In the genomic region with DNA sequence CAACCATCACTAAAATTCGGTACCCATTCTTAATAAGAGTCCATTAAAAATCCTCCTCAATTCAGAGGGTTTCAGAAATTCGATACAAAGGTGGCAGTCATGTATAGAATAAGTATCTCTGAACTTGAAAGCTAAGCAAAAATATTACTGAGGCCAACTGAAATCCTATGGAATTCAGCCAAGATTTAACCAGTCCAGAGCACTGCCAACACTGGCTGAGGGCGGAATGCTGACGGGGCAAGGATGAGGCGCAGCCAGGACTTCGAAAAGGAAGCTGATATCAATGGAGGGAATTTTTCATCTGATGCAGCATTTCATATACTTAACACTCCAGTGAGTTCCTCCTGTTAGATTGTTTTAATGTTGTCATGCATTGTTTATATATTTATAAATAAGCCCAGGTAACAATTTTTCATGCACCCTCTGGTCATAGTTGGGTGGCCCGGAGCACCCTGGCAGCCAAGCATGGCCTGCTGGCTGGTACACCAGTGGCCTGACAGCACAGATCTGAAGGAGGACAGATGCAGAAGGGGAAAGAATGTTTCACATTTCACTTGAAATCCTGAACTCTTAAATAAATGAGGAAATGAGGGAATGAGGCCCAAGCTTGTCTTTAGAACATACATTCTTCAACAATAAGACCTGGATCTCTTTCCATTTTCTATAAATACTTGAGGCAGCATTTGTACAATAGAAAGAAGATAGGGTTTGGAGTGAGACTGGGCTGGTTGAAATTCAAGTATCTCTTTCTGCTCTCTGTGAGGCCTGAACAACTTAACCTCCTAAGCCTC, we compare ENCODE assay signal across 13 cellular contexts. TPM values are rescaled to one million over a fixed set of nuclear protein-coding genes. Genes with fewer than 3 reads are reported as not detected.
DNase-seq lines count a peak whose midpoint lies in the region; ATAC-seq and TF ChIP-seq lines count a peak whose summit lies in the region.
"Had no signal": no experiment of that assay in that cellular context is flagged by ENCODE, and none has a peak within 500 bp of the region (broad histone marks: within the 10 kb centered on the region; RNA-seq: fewer than 3 reads in every experiment).

No MANE protein-coding gene starts in this region.

- peaks cover 15 to 56% of the 10 kb centered on the region in 2 donors for H3K4me1 ChIP-seq in adrenal gland (replicated peaks in 1 of 2)
- peaks cover 25% of the 10 kb centered on the region for H3K4me1 ChIP-seq in foreskin keratinocyte

- 43 to 66% (median 52%) methylated on average over 7 of the region's 7 CpGs for WGBS in adrenal gland, 4 donors

- peak overlapping the region; percentile 53 for H3K27ac Mint-ChIP-seq in HFFc6
- H3K27ac Mint-ChIP-seq in stimulated activated memory B cell treated with anti-CD40 and anti-IgM and Interleukin-4, amounts not matched to agents 10 μg/mL and 1 μg/mL and 100 μg/mL, for 72 hours, result no peak overlapping the region
- H3K27ac Mint-ChIP-seq: stimulated activated effector memory CD8-positive, alpha-beta T cell treated with anti-CD3 and anti-CD28 coated beads, Interleukin-12 subunit alpha, Interleukin-12 subunit beta, amount 100 ng/mL, for 72 hours had no signal

- ATAC-seq in foreskin keratinocyte (peak; percentile 24), omental fat pad (ENCODE audit: low FRiP score) (peak; percentile 70), HG03095 (IDR thresholded peaks at IDR 0.05; ENCODE audit: unreplicated experiment) (no peak), GM19397 (IDR thresholded peaks at IDR 0.05; ENCODE audit: unreplicated experiment) (no peak)
- no peak for ATAC-seq in stimulated activated memory B cell treated with anti-CD40 and anti-IgM and Interleukin-4, amounts not matched to agents 10 μg/mL and 1 μg/mL and 100 μg/mL, for 72 hours
- ATAC-seq: gastroesophageal sphincter; stimulated activated effector memory CD8-positive, alpha-beta T cell treated with anti-CD3 and anti-CD28 coated beads, Interleukin-12 subunit alpha, Interleukin-12 subunit beta, amount 100 ng/mL, for 72 hours; T-cell had no signal

- H3K36me3 ChIP-seq in adrenal gland (replicated peaks in 1 of 2), result no peaks in the 10 kb centered on the region
- H3K36me3 ChIP-seq: gastroesophageal sphincter had no signal

- H3K36me3 Mint-ChIP-seq in HFFc6 (ENCODE audit: low read depth), result 0 out of 2 replicates have a peak, but pooled peaks cover 11% of the 10 kb centered on the region
- no peaks in the 10 kb centered on the region for H3K36me3 Mint-ChIP-seq in stimulated activated memory B cell treated with anti-CD40 and anti-IgM and Interleukin-4, amounts not matched to agents 10 μg/mL and 1 μg/mL and 100 μg/mL, for 72 hours
- H3K36me3 Mint-ChIP-seq: stimulated activated effector memory CD8-positive, alpha-beta T cell treated with anti-CD3 and anti-CD28 coated beads, Interleukin-12 subunit alpha, Interleukin-12 subunit beta, amount 100 ng/mL, for 72 hours; T-cell had no signal

- no peaks in the 10 kb centered on the region for H3K9me3 Mint-ChIP-seq in HFFc6
- H3K9me3 Mint-ChIP-seq in stimulated activated memory B cell treated with anti-CD40 and anti-IgM and Interleukin-4, amounts not matched to agents 10 μg/mL and 1 μg/mL and 100 μg/mL, for 72 hours, result no peaks in the 10 kb centered on the region
- H3K9me3 Mint-ChIP-seq: stimulated activated effector memory CD8-positive, alpha-beta T cell treated with anti-CD3 and anti-CD28 coated beads, Interleukin-12 subunit alpha, Interleukin-12 subunit beta, amount 100 ng/mL, for 72 hours; T-cell had no signal

- H3K27me3 Mint-ChIP-seq in HFFc6 (ENCODE audit: insufficient read depth), result no peaks in the 10 kb centered on the region
- no peaks in the 10 kb centered on the region for H3K27me3 Mint-ChIP-seq in stimulated activated memory B cell treated with anti-CD40 and anti-IgM and Interleukin-4, amounts not matched to agents 10 μg/mL and 1 μg/mL and 100 μg/mL, for 72 hours
- H3K27me3 Mint-ChIP-seq: T-cell had no signal

- H3K4me3 ChIP-seq in adrenal gland, result no peak overlapping the region
- H3K4me3 ChIP-seq: gastroesophageal sphincter had no signal

- no peak for TF ChIP-seq CTCF in HFFc6 (IDR thresholded peaks at IDR 0.05)
- TF ChIP-seq CTCF in adrenal gland (IDR thresholded peaks at IDR 0.05), result no peak
- no peak for TF ChIP-seq CTCF in foreskin keratinocyte (conservative IDR thresholded peaks at IDR 0.05)
- no peak for TF ChIP-seq CTCF in omental fat pad (IDR thresholded peaks at IDR 0.05)

- peaks cover 86% of the 10 kb centered on the region for H3K4me1 Mint-ChIP-seq in HFFc6 (ENCODE audit: low read depth)
- peaks cover 41% of the 10 kb centered on the region for H3K4me1 Mint-ChIP-seq in stimulated activated memory B cell treated with anti-CD40 and anti-IgM and Interleukin-4, amounts not matched to agents 10 μg/mL and 1 μg/mL and 100 μg/mL, for 72 hours

- H3K27ac ChIP-seq in adrenal gland (peak overlapping the region in 4 of 5 donors; percentile 17 to 73 (median 52)), foreskin keratinocyte (no peak overlapping the region)

- no peak overlapping the region for H3K4me3 Mint-ChIP-seq in HFFc6
- no peak overlapping the region for H3K4me3 Mint-ChIP-seq in stimulated activated memory B cell treated with anti-CD40 and anti-IgM and Interleukin-4, amounts not matched to agents 10 μg/mL and 1 μg/mL and 100 μg/mL, for 72 hours
- H3K4me3 Mint-ChIP-seq: stimulated activated effector memory CD8-positive, alpha-beta T cell treated with anti-CD3 and anti-CD28 coated beads, Interleukin-12 subunit alpha, Interleukin-12 subunit beta, amount 100 ng/mL, for 72 hours; T-cell had no signal

- DNase-seq in HFFc6, result no peak
- peak; percentile 49 to 79 (median 72) for DNase-seq in adrenal gland
- DNase-seq in foreskin keratinocyte, result peak in 1 of 2 donors; percentile 29
- no peak for DNase-seq in omental fat pad (ENCODE audit: low spot score)
- no peak for DNase-seq in DMS153 (lab: John Stamatoyannopoulos, UW)
- DNase-seq: central memory CD4-positive, alpha-beta T cell; NCI-H526; T-cell had no signal

- intact Hi-C loops in adrenal gland (cut with DNase I), result no loop called here

- no peaks in the 10 kb centered on the region for H3K9me3 ChIP-seq in adrenal gland (replicated peaks in 1 of 3)
- H3K9me3 ChIP-seq: gastroesophageal sphincter had no signal

- H3K27me3 ChIP-seq in adrenal gland (no peaks in the 10 kb centered on the region), foreskin keratinocyte (no peaks in the 10 kb centered on the region)
- H3K27me3 ChIP-seq: gastroesophageal sphincter had no signal

- TF ChIP-seq POLR2A in adrenal gland (IDR thresholded peaks at IDR 0.05), result no peak

RNA-seq across cellular contexts. Expression of a gene that starts 41.5 kb away (rescaled TPM):
- 10 to 100 TPM; 11.4 to 15.7 (median 13.4) TPM for total RNA-seq in HFFc6 (2021; fragmentation: NEBNext Ultra II Directional; extraction: Animal tissue kit (Norgen Biotek cat#: 25700))
- total RNA-seq in adrenal gland, result 10 to 100 TPM; 14.9 to 38.6 (median 29.0) TPM
- polyA plus RNA-seq in adrenal gland, result 10 to 100 TPM; 13.2 to 22.2 (median 16.6) TPM
- 21.5 and 23.6 TPM in 2 replicates for total RNA-seq in foreskin keratinocyte
- polyA plus RNA-seq in foreskin keratinocyte, result 9.2 and 11.1 TPM in 2 replicates
- 10 to 100 TPM; 13.3 to 26.6 (median 15.8) TPM for total RNA-seq in omental fat pad

Comparison
In these comparisons a context has a peak if more than half of its experiments do, and no peak if none do; other contexts are left out.
1. DNase-seq: peak in adrenal gland (7 of 7); none in HFFc6 (single experiment), omental fat pad (single experiment) and DMS153 (single experiment).
2. ATAC-seq: peak in foreskin keratinocyte (single experiment) and omental fat pad (single experiment); none in HG03095 (single experiment), stimulated activated memory B cell treated with anti-CD40 and anti-IgM and Interleukin-4, amounts not matched to agents 10 μg/mL and 1 μg/mL and 100 μg/mL, for 72 hours (single experiment) and GM19397 (single experiment).